Comparison of ENCODE assay signal across 8 cellular contexts in the genomic region with DNA sequence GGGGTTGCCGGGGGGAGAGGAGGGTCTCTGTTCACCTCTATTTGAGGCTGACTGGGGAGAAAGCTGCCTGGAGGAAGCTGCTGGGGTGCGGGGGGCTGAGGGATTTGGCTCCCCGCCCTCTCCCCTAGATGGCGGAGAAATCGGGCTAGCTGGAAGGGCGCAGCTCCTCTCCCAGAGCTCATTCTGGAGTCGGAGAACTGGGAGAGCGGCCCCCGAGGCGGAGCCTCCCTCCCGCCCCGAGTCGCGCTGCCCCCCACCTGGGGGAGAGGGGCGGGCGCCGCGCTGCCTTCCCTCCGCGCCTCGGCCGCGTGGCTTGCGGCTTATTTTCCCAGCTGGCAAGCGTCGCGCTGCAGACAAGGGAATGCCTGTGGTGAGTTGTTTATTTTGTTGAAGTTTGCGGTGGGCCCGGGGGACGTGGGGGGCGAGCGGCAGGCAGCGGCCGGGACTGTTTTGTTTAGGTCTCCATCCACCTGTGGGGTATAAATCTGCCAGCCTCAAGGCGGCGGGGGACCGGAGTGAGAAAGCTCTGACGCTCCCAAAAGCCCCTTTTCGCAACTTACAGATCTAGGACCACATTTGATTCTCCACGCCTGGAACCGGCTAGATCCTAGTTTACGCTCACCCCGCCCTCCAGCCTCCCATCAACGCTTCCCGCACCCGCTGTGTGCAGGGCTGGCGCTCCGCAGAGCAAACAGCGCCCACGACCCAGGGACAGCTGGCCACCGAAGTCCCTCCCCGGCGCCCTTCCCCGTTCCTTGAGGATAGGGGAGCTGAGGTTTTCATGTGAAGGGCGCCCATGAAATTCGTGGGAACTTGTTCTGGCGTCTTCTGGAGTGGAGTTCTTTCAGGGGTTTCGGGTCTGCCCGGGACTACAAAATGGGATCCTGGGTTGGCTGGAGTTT. TPM values are rescaled to one million over a fixed set of nuclear protein-coding genes. Genes with fewer than 3 reads are reported as not detected.
DNase-seq lines count a peak whose midpoint lies in the region; ATAC-seq and TF ChIP-seq lines count a peak whose summit lies in the region.

No MANE protein-coding gene starts in this region.

- no peaks in the 10 kb centered on the region for H3K9me3 ChIP-seq in right lobe of liver

- H3K4me1 ChIP-seq in right lobe of liver: peaks cover 0 to 28% (median 4%) of the 10 kb centered on the region in 4 donors

- TF ChIP-seq CTCF in HL-60 (IDR thresholded peaks at IDR 0.05; ENCODE audit: insufficient read depth, low read length) (no peak), right lobe of liver (IDR thresholded peaks at IDR 0.05) (peak in 3 of 4 donors; percentile 28 to 38 (median 32))

- DNase-seq in CD1c-positive myeloid dendritic cell (ENCODE audit: extremely low spot score): peak; percentile 25
- DNase-seq in HL-60 (ENCODE audit: low read depth in 1 of 2, low spot score in 1 of 2): no peak
- DNase-seq in SW480 (ENCODE audit: low spot score): peak; percentile 37
- peak; percentile 53 for DNase-seq in dedifferentiated amniotic fluid mesenchymal stem cell (ENCODE audit: extremely low spot score)
- peak; percentile 47 to 59 (median 51) for DNase-seq in right lobe of liver
- peak; percentile 36 for DNase-seq in stimulated activated CD8-positive, alpha-beta memory T cell treated with anti-CD3 and anti-CD28 coated beads, Interleukin-4, amount 100 ng/mL, for 48 hours
- no peak for DNase-seq in NCI-H1048 (lab: John Stamatoyannopoulos, UW)

- H3K4me3 ChIP-seq in HL-60 (replicated peaks; ENCODE audit: insufficient read depth, low read length) (peak overlapping the region; percentile 35), right lobe of liver (peak overlapping the region; percentile 53 to 60 (median 57))

- ATAC-seq in right lobe of liver: no peak
- ATAC-seq in GM18873 (IDR thresholded peaks at IDR 0.05; ENCODE audit: low FRiP score, unreplicated experiment): no peak

- H3K36me3 ChIP-seq in right lobe of liver: no peaks in the 10 kb centered on the region

- peaks cover 17% of the 10 kb centered on the region for H3K27me3 ChIP-seq in HL-60 (ENCODE audit: insufficient read depth, poor library complexity, severe bottlenecking)
- peaks cover 0 to 9% of the 10 kb centered on the region in 2 donors for H3K27me3 ChIP-seq in right lobe of liver

- H3K27ac ChIP-seq in HL-60 (replicated peaks): no peak overlapping the region
- no peak overlapping the region for H3K27ac ChIP-seq in right lobe of liver

- intact Hi-C loops in right lobe of liver (cut with DNase I): no loop called here

- no peak for TF ChIP-seq POLR2A in right lobe of liver (IDR thresholded peaks at IDR 0.05)

- WGBS in right lobe of liver (ENCODE audit: insufficient coverage, low coverage, low lambda C conversion rate, missing lambda C conversion rate): under 1% methylated on average over 23 of the region's 59 CpGs

RNA-seq across cellular contexts. Expression of gene RGMB, which starts 4.0 kb away (rescaled TPM):
- 10 to 100 TPM in 1 of 6 experiments, 1 to 10 TPM in 5; 4.5 to 10.5 (median 5.1) TPM for total RNA-seq in right lobe of liver

Comparison
In these comparisons a context has a peak if more than half of its experiments do, and no peak if none do; other contexts are left out.
1. DNase-seq: peak in CD1c-positive myeloid dendritic cell (single experiment), SW480 (single experiment), dedifferentiated amniotic fluid mesenchymal stem cell (single experiment), right lobe of liver (3 of 3) and stimulated activated CD8-positive, alpha-beta memory T cell treated with anti-CD3 and anti-CD28 coated beads, Interleukin-4, amount 100 ng/mL, for 48 hours (single experiment); none in HL-60 (0 of 2) and NCI-H1048 (single experiment).